ENCODE assay signal across 20 cellular contexts in the genomic region with DNA sequence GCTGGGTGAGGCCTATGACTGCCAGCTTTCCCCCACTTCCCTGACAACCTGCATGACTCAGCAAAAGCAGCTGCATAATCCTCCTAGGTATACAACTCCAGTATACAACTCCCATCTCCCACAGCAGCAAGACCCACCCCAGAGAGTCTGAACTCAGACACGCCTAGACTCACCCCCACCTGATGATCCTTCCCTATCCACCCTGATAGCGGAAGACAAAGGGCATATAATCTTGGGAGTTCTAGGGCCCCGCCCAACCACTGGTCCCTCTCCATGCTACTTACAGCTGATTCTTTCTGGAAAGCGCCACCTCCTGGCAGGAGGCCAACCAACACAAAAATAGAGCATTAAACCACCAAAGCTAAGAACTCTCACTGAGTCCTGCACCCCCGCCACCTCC.
A peak's percentile ranks its signal among the peaks of the same experiment; 100 is the strongest.
DNase-seq lines count a peak whose midpoint lies in the region; ATAC-seq and TF ChIP-seq lines count a peak whose summit lies in the region.
"Had no signal": no experiment of that assay in that cellular context is flagged by ENCODE, and none has a peak within 500 bp of the region (broad histone marks: within the 10 kb centered on the region; RNA-seq: fewer than 3 reads in every experiment).

No MANE protein-coding gene starts in this region.

- no peaks in the 10 kb centered on the region for H3K36me3 Mint-ChIP-seq in activated CD4-positive, alpha-beta T cell treated with anti-CD3 and anti-CD28 coated beads for 36 hours (ENCODE audit: low read depth)

- H3K27ac Mint-ChIP-seq in activated CD4-positive, alpha-beta T cell treated with anti-CD3 and anti-CD28 coated beads for 36 hours, result no peak overlapping the region
- H3K27ac Mint-ChIP-seq: CD4-positive, alpha-beta T cell had no signal

- H3K9me3 ChIP-seq in OCI-LY7 (ENCODE audit: low read length) (no peaks in the 10 kb centered on the region), neuronal stem cell (replicated peaks in 1 of 2; ENCODE audit: control insufficient read depth in 2 of 2, insufficient read depth in 1 of 2, low read depth in 1 of 2, low read length in 2 of 2) (no peaks in the 10 kb centered on the region)
- H3K9me3 ChIP-seq: neutrophil, thoracic aorta had no signal

- H2BK5ac ChIP-seq in neuronal stem cell (ENCODE audit: low read length), result no peak overlapping the region

- TF ChIP-seq CTCF in OCI-LY7 (conservative IDR thresholded peaks at IDR 0.05; ENCODE audit: low read length), result 0 out of 2 replicates have a peak, but pooled peaks have one; percentile 22

- no peak overlapping the region for H2AFZ ChIP-seq in OCI-LY7 (ENCODE audit: low read length)
- peak overlapping the region; percentile 47 for H2AFZ ChIP-seq in neuronal stem cell (ENCODE audit: low read length)

- no peaks in the 10 kb centered on the region for H3K27me3 ChIP-seq in neuronal stem cell (ENCODE audit: control insufficient read depth in 3 of 3, insufficient read depth in 3 of 3, low read depth in 1 of 3, low read length in 3 of 3)
- H3K27me3 ChIP-seq: neutrophil had no signal

- H3K9me2 ChIP-seq in OCI-LY7 (ENCODE audit: insufficient read depth, low read length), result no peaks in the 10 kb centered on the region

- H3K36me3 ChIP-seq in OCI-LY7 (ENCODE audit: insufficient read depth, low read length) (no peaks in the 10 kb centered on the region), neuronal stem cell (replicated peaks in 1 of 2; ENCODE audit: control insufficient read depth in 2 of 2, insufficient read depth in 2 of 2, low read length in 2 of 2) (no peaks in the 10 kb centered on the region)
- H3K36me3 ChIP-seq: gastroesophageal sphincter, left ventricle myocardium inferior, neutrophil, thoracic aorta had no signal

- no peak overlapping the region for H2BK12ac ChIP-seq in neuronal stem cell (ENCODE audit: low read length)

- no peak overlapping the region for H2BK120ac ChIP-seq in neuronal stem cell (ENCODE audit: low read depth, low read length)

- no peak overlapping the region for H3K4ac ChIP-seq in neuronal stem cell (ENCODE audit: low read length)

- no peaks in the 10 kb centered on the region for H4K20me1 ChIP-seq in OCI-LY7 (ENCODE audit: insufficient read depth, low read length)

- H3K14ac ChIP-seq in neuronal stem cell (ENCODE audit: low read length), result no peak overlapping the region

- H3K79me1 ChIP-seq in neuronal stem cell (ENCODE audit: low read depth, low read length), result peaks cover 2% of the 10 kb centered on the region

- H3K18ac ChIP-seq in neuronal stem cell (ENCODE audit: low read length), result peak overlapping the region; percentile 80

- no peaks in the 10 kb centered on the region for H3K4me1 ChIP-seq in OCI-LY7 (ENCODE audit: insufficient read depth, low read length, poor library complexity, severe bottlenecking)
- H3K4me1 ChIP-seq in neuronal stem cell (ENCODE audit: control insufficient read depth in 2 of 2, insufficient read depth in 1 of 2, low read depth in 1 of 2, low read length in 2 of 2), result no peaks in the 10 kb centered on the region
- H3K4me1 ChIP-seq: gastroesophageal sphincter, left ventricle myocardium inferior had no signal

- BruUV-seq in OCI-LY7 (replicated peaks; lab: Mats Ljungman, UMichigan), result no TSS peak

- H2AK5ac ChIP-seq in neuronal stem cell (ENCODE audit: low read depth, low read length), result no peak overlapping the region

- no peaks in the 10 kb centered on the region for H3K27me3 Mint-ChIP-seq in activated CD4-positive, alpha-beta T cell treated with anti-CD3 and anti-CD28 coated beads for 36 hours
- H3K27me3 Mint-ChIP-seq: CD4-positive, alpha-beta T cell had no signal

- no peak overlapping the region for H2BK15ac ChIP-seq in neuronal stem cell (ENCODE audit: low read length)

- peaks cover 8% of the 10 kb centered on the region for H3K9me3 Mint-ChIP-seq in activated CD4-positive, alpha-beta T cell treated with anti-CD3 and anti-CD28 coated beads for 36 hours (ENCODE audit: low read depth)

- no peak overlapping the region for H4K8ac ChIP-seq in neuronal stem cell (ENCODE audit: low read depth, low read length)

- intact Hi-C loops in activated CD4-positive, alpha-beta T cell treated with anti-CD3 and anti-CD28 coated beads for 36 hours (cut with DNase I, micrococcal nuclease), result no loop called here
- intact Hi-C loops in OCI-LY7 (cut with micrococcal nuclease; ENCODE audit: unreplicated experiment), result no loop called here

- ATAC-seq in activated CD4-positive, alpha-beta T cell treated with anti-CD3 and anti-CD28 coated beads for 36 hours, result no peak
- ATAC-seq: gastroesophageal sphincter, HCT116 had no signal

- WGBS in neuronal stem cell (ENCODE audit: extremely low coverage in 2 of 2, insufficient read length in 2 of 2, insufficient replicate concordance in 1 of 2), 2 donors, result no CpG with 5 or more reads among the region's 5 CpGs

- POLR2A ChIA-PET in activated CD4-positive, alpha-beta T cell treated with anti-CD3 and anti-CD28 coated beads for 36 hours (lab: Charles Lee), result no interaction called here
- POLR2A ChIA-PET in OCI-LY7 (lab: Charles Lee) (no interaction called here), HEK293T (lab: Yijun Ruan, JAX) (no interaction called here)

- H3K4me3 Mint-ChIP-seq in activated CD4-positive, alpha-beta T cell treated with anti-CD3 and anti-CD28 coated beads for 36 hours, result no peak overlapping the region
- H3K4me3 Mint-ChIP-seq: CD4-positive, alpha-beta T cell had no signal

- H3K23ac ChIP-seq in neuronal stem cell (ENCODE audit: low read depth, low read length, poor library complexity), result no peak overlapping the region

- H3K4me3 ChIP-seq in OCI-LY7 (ENCODE audit: low read depth, low read length, poor library complexity, severe bottlenecking) (no peak overlapping the region), neuronal stem cell (ENCODE audit: low read length in 2 of 2) (no peak overlapping the region)
- H3K4me3 ChIP-seq: gastroesophageal sphincter, left ventricle myocardium inferior, thoracic aorta had no signal

- peak; percentile 12 for DNase-seq in activated CD4-positive, alpha-beta T cell treated with anti-CD3 and anti-CD28 coated beads for 36 hours
- DNase-seq in activated CD4-positive, alpha-beta T cell treated with anti-CD3 and anti-CD28 coated beads, Interleukin-2, amount 50 U/mL, for 4 hours, result no peak
- peak; percentile 66 for DNase-seq in H4 (ENCODE audit: low spot score)
- DNase-seq in OCI-LY7 (ENCODE audit: low spot score), result no peak
- DNase-seq in neuronal stem cell (ENCODE audit: low spot score), result no peak
- no peak for DNase-seq in middle frontal gyrus (ENCODE audit: extremely low spot score, low spot score)
- DNase-seq in HEK293T (ENCODE audit: extremely low spot score), result no peak
- no peak for DNase-seq in C1 segment of cervical spinal cord (lab: John Stamatoyannopoulos, UW)
- DNase-seq: ACHN; activated CD8-positive, alpha-beta memory T cell treated with anti-CD3 and anti-CD28 coated beads for 24 hours; CD4-positive, alpha-beta T cell; DMS79; left ventricle myocardium inferior; NCI-H1417; NCI-H526 treated with DMSO at 0.1 percent for 48 hours; stimulated activated CD4-positive, alpha-beta T cell treated with anti-CD3 and anti-CD28 coated beads, Interleukin-12 subunit alpha, Interleukin-12 subunit beta, amount 100 ng/mL, for 4 hours had no signal

- no peak overlapping the region for H3K9ac ChIP-seq in neuronal stem cell (ENCODE audit: low read depth, low read length, poor library complexity)

- H3K27ac ChIP-seq in OCI-LY7 (ENCODE audit: low read depth, low read length, poor library complexity, severe bottlenecking) (no peak overlapping the region), neuronal stem cell (replicated peaks; ENCODE audit: low read length) (no peak overlapping the region)
- H3K27ac ChIP-seq: gastroesophageal sphincter, left ventricle myocardium inferior, neutrophil, thoracic aorta had no signal

- no peak overlapping the region for H4K91ac ChIP-seq in neuronal stem cell (ENCODE audit: low read depth, low read length, poor library complexity)

- H3K4me1 Mint-ChIP-seq in activated CD4-positive, alpha-beta T cell treated with anti-CD3 and anti-CD28 coated beads for 36 hours, result no peaks in the 10 kb centered on the region

- H3K4me2 ChIP-seq in OCI-LY7 (ENCODE audit: low read length) (no peak overlapping the region), neuronal stem cell (ENCODE audit: insufficient read depth, low read length, poor library complexity, severe bottlenecking) (no peak overlapping the region)

- CTCF ChIA-PET in activated CD4-positive, alpha-beta T cell treated with anti-CD3 and anti-CD28 coated beads for 36 hours (lab: Charles Lee), result no interaction called here
- CTCF ChIA-PET in OCI-LY7 (lab: Charles Lee; ENCODE audit: unreplicated experiment), result no interaction called here
- CTCF ChIA-PET in HEK293T (lab: Yijun Ruan, JAX), result no interaction called here

- H3K79me2 ChIP-seq in OCI-LY7 (ENCODE audit: insufficient read depth, low read depth, low read length), result no peaks in the 10 kb centered on the region

TF ChIP-seq in HEK293T, 16 proteins besides CTCF, POLR2A, EP300 and RAD21:
- TF ChIP-seq SUZ12 (IDR thresholded peaks at IDR 0.05) (no peak), TARDBP (IDR thresholded peaks at IDR 0.05) (no peak), ELF4 (IDR thresholded peaks at IDR 0.05) (no peak), FOXA1 (IDR thresholded peaks at IDR 0.05) (no peak), ZNF384 (IDR thresholded peaks at IDR 0.05) (no peak), LEF1 (IDR thresholded peaks at IDR 0.05; ENCODE audit: borderline replicate concordance) (no peak), FOXK2 (IDR thresholded peaks at IDR 0.05) (no peak), HDGF (IDR thresholded peaks at IDR 0.05; ENCODE audit: borderline replicate concordance) (no peak), L3MBTL2 (conservative IDR thresholded peaks at IDR 0.05) (no peak), ARNT (IDR thresholded peaks at IDR 0.05) (no peak), FOXM1 (IDR thresholded peaks at IDR 0.05; ENCODE audit: borderline replicate concordance) (no peak), CTBP1 (IDR thresholded peaks at IDR 0.05; ENCODE audit: borderline replicate concordance) (no peak)
- TF ChIP-seq, protein P1, sequence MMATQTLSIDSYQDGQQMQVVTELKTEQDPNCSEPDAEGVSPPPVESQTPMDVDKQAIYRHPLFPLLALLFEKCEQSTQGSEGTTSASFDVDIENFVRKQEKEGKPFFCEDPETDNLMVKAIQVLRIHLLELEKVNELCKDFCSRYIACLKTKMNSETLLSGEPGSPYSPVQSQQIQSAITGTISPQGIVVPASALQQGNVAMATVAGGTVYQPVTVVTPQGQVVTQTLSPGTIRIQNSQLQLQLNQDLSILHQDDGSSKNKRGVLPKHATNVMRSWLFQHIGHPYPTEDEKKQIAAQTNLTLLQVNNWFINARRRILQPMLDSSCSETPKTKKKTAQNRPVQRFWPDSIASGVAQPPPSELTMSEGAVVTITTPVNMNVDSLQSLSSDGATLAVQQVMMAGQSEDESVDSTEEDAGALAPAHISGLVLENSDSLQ (IDR thresholded peaks at IDR 0.05), result no peak
TF ChIP-seq in HEK293T: peak in this region for 0.

Comparison
In these comparisons a context has a peak if more than half of its experiments do, and no peak if none do; other contexts are left out.
1. DNase-seq: peak in activated CD4-positive, alpha-beta T cell treated with anti-CD3 and anti-CD28 coated beads for 36 hours (single experiment) and H4 (single experiment); none in activated CD4-positive, alpha-beta T cell treated with anti-CD3 and anti-CD28 coated beads, Interleukin-2, amount 50 U/mL, for 4 hours (0 of 2), OCI-LY7 (single experiment), neuronal stem cell (single experiment), middle frontal gyrus (single experiment), HEK293T (single experiment) and C1 segment of cervical spinal cord (0 of 14).